2 cellular contexts compared by ENCODE assay signal in the genomic region with DNA sequence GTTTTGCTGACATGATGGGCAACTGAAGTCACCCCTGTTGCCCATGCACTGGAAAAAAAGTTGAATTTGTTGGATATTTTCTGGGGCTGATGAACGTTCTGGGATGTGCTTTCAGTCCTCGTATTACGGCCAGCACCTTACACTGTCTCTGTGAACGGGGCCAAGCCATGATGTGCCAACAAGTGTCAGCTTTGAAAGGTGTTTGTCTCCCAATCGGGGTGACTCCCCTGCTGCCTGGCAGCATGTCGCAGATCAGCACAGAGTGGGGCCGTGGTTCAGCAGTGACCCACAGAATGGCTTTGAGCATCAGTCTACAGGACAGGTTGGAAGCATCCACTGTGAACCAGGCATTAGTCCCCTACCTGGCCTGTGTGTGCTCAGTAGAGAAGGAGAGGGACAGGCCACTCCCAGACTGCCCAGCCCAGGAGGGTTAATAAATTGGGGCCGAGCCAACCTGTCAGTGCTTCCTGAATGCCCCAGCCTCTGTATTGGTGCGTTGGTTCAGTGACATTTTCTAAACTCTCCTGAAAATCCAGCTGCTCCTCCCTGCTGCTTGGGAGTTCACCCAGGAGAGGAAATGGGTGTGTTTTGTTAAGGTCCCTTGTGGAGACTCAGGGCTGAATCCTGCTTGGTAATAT.
A peak's percentile ranks its signal among the peaks of the same experiment; 100 is the strongest.
TF ChIP-seq lines count a peak whose summit lies in the region.

No MANE protein-coding gene starts in this region.

TF ChIP-seq in HCT116, 20 proteins besides CTCF, POLR2A, EP300 and RAD21:
- TF ChIP-seq TCF7L2 (IDR thresholded peaks at IDR 0.05; ENCODE audit: borderline replicate concordance, extremely low read depth, insufficient read depth, insufficient read length) (no peak), ZNF274 (IDR thresholded peaks at IDR 0.05; ENCODE audit: low read depth, low read length) (no peak), EGR1 (IDR thresholded peaks at IDR 0.05; ENCODE audit: low read depth) (no peak)

TF ChIP-seq in neural cell, 6 proteins besides CTCF, POLR2A, EP300 and RAD21:
- TF ChIP-seq MXI1 (conservative IDR thresholded peaks at IDR 0.05; ENCODE audit: poor library complexity, severe bottlenecking) (no peak), POLR2AphosphoS5 (IDR thresholded peaks at IDR 0.05) (peak; percentile 22)
